Comparison of ENCODE assay signal across 26 cellular contexts in genomic region chr16:3672571-3673041, GRCh38.
"Had no signal": no experiment of that assay in that cellular context is flagged by ENCODE, and none has a peak within 500 bp of the region (broad histone marks: within the 10 kb centered on the region; RNA-seq: fewer than 3 reads in every experiment).

No MANE protein-coding gene starts in this region.

- H3K4me1 Mint-ChIP-seq: endodermal cell; stimulated activated naive B cell treated with anti-CD40 and anti-IgM and Interleukin-4, amounts not matched to agents 10 μg/mL and 1 μg/mL and 100 μg/mL, for 72 hours had no signal

- H3K27ac Mint-ChIP-seq: dendritic cell treated with granulocyte-macrophage colony-stimulating factor and Interleukin-4, amounts not matched to agents 40 ng/mL and 50 ng/mL, for 4 days; stimulated activated naive B cell treated with anti-CD40 and anti-IgM and Interleukin-4, amounts not matched to agents 10 μg/mL and 1 μg/mL and 100 μg/mL, for 72 hours; stimulated activated naive CD8-positive, alpha-beta T cell treated with anti-CD3 and anti-CD28 coated beads, Interleukin-15, Interleukin-2, amounts not matched to agents 100 ng/mL and 50 ng/mL, for 24 hours had no signal

- H3K27me3 Mint-ChIP-seq: dendritic cell treated with granulocyte-macrophage colony-stimulating factor and Interleukin-4, amounts not matched to agents 40 ng/mL and 50 ng/mL, for 4 days; naive thymus-derived CD8-positive, alpha-beta T cell; stimulated activated naive B cell treated with anti-CD40 and anti-IgM and Interleukin-4, amounts not matched to agents 10 μg/mL and 1 μg/mL and 100 μg/mL, for 72 hours; stimulated activated naive CD8-positive, alpha-beta T cell treated with anti-CD3 and anti-CD28 coated beads, Interleukin-15, Interleukin-2, amounts not matched to agents 100 ng/mL and 50 ng/mL, for 24 hours had no signal

- FAIRE-seq: keratinocyte, urothelium cell line had no signal

- H3K4me3 ChIP-seq: colonic mucosa, gastrocnemius medialis, prostate gland, skin epidermis, spleen, thoracic aorta, tibial nerve, upper lobe of left lung had no signal

- H3K4me3 Mint-ChIP-seq: dendritic cell treated with granulocyte-macrophage colony-stimulating factor and Interleukin-4, amounts not matched to agents 40 ng/mL and 50 ng/mL, for 4 days; endodermal cell; neural crest cell; stimulated activated naive B cell treated with anti-CD40 and anti-IgM and Interleukin-4, amounts not matched to agents 10 μg/mL and 1 μg/mL and 100 μg/mL, for 72 hours; stimulated activated naive CD8-positive, alpha-beta T cell treated with anti-CD3 and anti-CD28 coated beads, Interleukin-15, Interleukin-2, amounts not matched to agents 100 ng/mL and 50 ng/mL, for 24 hours had no signal

- H3K9me3 ChIP-seq: colonic mucosa, gastrocnemius medialis, prostate gland, spleen, thoracic aorta, tibial nerve, upper lobe of left lung had no signal

- DNase-seq: colonic mucosa; effector CD8-positive, alpha-beta T cell; endodermal cell; foreskin fibroblast; gastrocnemius medialis; head of caudate nucleus; mesendoderm; naive thymus-derived CD8-positive, alpha-beta T cell; nucleus accumbens; spleen; stimulated activated CD4-positive, alpha-beta T cell treated with anti-CD3 and anti-CD28 coated beads, Interleukin-4, amount 100 ng/mL, for 4 hours; stimulated activated naive B cell treated with anti-CD40 and anti-IgM and Interleukin-4, amounts not matched to agents 10 μg/mL and 1 μg/mL and 100 μg/mL, for 72 hours had no signal

- H3K27ac ChIP-seq: colonic mucosa, epithelial cell of prostate, gastrocnemius medialis, prostate gland, skin epidermis, spleen, thoracic aorta, tibial nerve, upper lobe of left lung had no signal

- H3K36me3 ChIP-seq: colonic mucosa, prostate gland had no signal

- H3K27me3 ChIP-seq: colonic mucosa, gastrocnemius medialis, spleen, tibial nerve, upper lobe of left lung had no signal

- H3K9me3 Mint-ChIP-seq: dendritic cell treated with granulocyte-macrophage colony-stimulating factor and Interleukin-4, amounts not matched to agents 40 ng/mL and 50 ng/mL, for 4 days; endodermal cell; naive thymus-derived CD8-positive, alpha-beta T cell; neural crest cell; stimulated activated naive B cell treated with anti-CD40 and anti-IgM and Interleukin-4, amounts not matched to agents 10 μg/mL and 1 μg/mL and 100 μg/mL, for 72 hours; stimulated activated naive CD8-positive, alpha-beta T cell treated with anti-CD3 and anti-CD28 coated beads, Interleukin-15, Interleukin-2, amounts not matched to agents 100 ng/mL and 50 ng/mL, for 24 hours had no signal

- H3K4me1 ChIP-seq: colonic mucosa, gastrocnemius medialis, prostate gland, tibial nerve had no signal

- ATAC-seq: esophagus mucosa; gastrocnemius medialis; left lobe of liver; naive thymus-derived CD8-positive, alpha-beta T cell; right cardiac atrium; stimulated activated naive B cell treated with anti-CD40 and anti-IgM and Interleukin-4, amounts not matched to agents 10 μg/mL and 1 μg/mL and 100 μg/mL, for 72 hours had no signal
